ENCODE assay signal across 2 cellular contexts in the genomic region with DNA sequence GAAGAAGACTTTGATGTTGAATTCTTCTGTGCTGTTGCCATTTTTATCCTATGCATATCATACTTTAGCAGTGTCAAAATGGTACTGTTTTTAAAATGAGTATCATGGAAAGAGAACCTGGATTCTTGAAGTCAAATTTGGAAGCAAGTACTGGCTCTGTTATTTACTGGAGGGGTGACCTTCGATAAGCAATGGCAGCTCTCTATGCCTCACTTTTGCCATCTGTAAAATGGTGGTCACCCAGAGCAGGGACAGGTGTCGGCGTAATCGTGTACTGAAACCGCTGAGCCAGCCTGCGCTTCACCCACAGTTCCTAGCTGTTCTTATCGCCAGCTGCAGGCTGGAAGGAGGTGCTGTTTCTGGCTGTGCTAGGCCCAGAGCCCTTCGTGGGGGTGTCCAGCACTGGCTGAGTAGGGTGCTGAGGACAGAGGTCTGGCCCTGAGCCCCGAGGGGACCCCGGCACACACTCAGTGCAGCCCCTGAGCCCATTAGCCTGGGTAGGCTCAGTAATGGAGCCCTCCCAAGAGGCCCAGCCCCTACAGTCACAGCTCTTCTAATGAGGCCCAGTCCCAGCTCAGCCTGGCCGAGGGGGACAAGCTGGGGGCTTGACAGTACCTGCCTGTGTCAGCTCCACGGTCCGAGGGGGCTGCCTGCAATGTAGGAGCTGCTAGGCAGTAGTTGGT.
TF ChIP-seq lines count a peak whose summit lies in the region.

No MANE protein-coding gene starts in this region.

TF ChIP-seq in IMR-90, 13 proteins besides CTCF, POLR2A, EP300 and RAD21:
- TF ChIP-seq SMC3 (IDR thresholded peaks at IDR 0.05; ENCODE audit: low read depth, low read length) (no peak), FOS (IDR thresholded peaks at IDR 0.05; ENCODE audit: low read depth, low read length) (no peak), MAZ (IDR thresholded peaks at IDR 0.05; ENCODE audit: borderline replicate concordance, low read depth, low read length) (no peak), MAFK (IDR thresholded peaks at IDR 0.05; ENCODE audit: low read depth, low read length) (no peak), BHLHE40 (IDR thresholded peaks at IDR 0.05; ENCODE audit: low read depth, low read length) (no peak), RFX5 (IDR thresholded peaks at IDR 0.05; ENCODE audit: low read depth, low read length) (no peak), CHD1 (IDR thresholded peaks at IDR 0.05; ENCODE audit: low read depth, low read length) (no peak), NFE2L2 (IDR thresholded peaks at IDR 0.05; ENCODE audit: low read depth, low read length) (no peak), MXI1 (IDR thresholded peaks at IDR 0.05; ENCODE audit: borderline replicate concordance, low read depth, low read length) (no peak), CEBPB (IDR thresholded peaks at IDR 0.05; ENCODE audit: low read depth, low read length) (no peak), RCOR1 (IDR thresholded peaks at IDR 0.05; ENCODE audit: insufficient replicate concordance, low read length) (no peak)
- TF ChIP-seq, protein P1, sequence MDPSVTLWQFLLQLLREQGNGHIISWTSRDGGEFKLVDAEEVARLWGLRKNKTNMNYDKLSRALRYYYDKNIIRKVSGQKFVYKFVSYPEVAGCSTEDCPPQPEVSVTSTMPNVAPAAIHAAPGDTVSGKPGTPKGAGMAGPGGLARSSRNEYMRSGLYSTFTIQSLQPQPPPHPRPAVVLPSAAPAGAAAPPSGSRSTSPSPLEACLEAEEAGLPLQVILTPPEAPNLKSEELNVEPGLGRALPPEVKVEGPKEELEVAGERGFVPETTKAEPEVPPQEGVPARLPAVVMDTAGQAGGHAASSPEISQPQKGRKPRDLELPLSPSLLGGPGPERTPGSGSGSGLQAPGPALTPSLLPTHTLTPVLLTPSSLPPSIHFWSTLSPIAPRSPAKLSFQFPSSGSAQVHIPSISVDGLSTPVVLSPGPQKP (IDR thresholded peaks at IDR 0.05; ENCODE audit: borderline replicate concordance, low read depth, low read length), result no peak
- TF ChIP-seq, protein P2, sequence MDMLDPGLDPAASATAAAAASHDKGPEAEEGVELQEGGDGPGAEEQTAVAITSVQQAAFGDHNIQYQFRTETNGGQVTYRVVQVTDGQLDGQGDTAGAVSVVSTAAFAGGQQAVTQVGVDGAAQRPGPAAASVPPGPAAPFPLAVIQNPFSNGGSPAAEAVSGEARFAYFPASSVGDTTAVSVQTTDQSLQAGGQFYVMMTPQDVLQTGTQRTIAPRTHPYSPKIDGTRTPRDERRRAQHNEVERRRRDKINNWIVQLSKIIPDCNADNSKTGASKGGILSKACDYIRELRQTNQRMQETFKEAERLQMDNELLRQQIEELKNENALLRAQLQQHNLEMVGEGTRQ (IDR thresholded peaks at IDR 0.05; ENCODE audit: low read depth, low read length), result no peak

TF ChIP-seq in H1, 55 proteins besides CTCF, POLR2A, EP300 and RAD21:
- TF ChIP-seq CREB1 (IDR thresholded peaks at IDR 0.05) (no peak), HDAC2 (IDR thresholded peaks at IDR 0.05; ENCODE audit: borderline replicate concordance in 1 of 2, low read depth in 2 of 2, low read length in 2 of 2) (no peak), CHD2 (IDR thresholded peaks at IDR 0.05; ENCODE audit: low read length) (no peak), FOSL1 (IDR thresholded peaks at IDR 0.05; ENCODE audit: insufficient read depth, low read depth, low read length) (no peak), KDM5A (IDR thresholded peaks at IDR 0.05; ENCODE audit: low read length) (no peak), POU5F1 (IDR thresholded peaks at IDR 0.05; ENCODE audit: low read depth, low read length) (no peak), SAP30 (IDR thresholded peaks at IDR 0.05; ENCODE audit: insufficient read depth, insufficient replicate concordance, low read length) (no peak), CBX8 (IDR thresholded peaks at IDR 0.05; ENCODE audit: borderline replicate concordance, low read depth, low read length) (no peak), CBX5 (IDR thresholded peaks at IDR 0.05; ENCODE audit: low read depth, low read length) (no peak)
